Comparison of ENCODE assay signal across 25 cellular contexts in the genomic region with DNA sequence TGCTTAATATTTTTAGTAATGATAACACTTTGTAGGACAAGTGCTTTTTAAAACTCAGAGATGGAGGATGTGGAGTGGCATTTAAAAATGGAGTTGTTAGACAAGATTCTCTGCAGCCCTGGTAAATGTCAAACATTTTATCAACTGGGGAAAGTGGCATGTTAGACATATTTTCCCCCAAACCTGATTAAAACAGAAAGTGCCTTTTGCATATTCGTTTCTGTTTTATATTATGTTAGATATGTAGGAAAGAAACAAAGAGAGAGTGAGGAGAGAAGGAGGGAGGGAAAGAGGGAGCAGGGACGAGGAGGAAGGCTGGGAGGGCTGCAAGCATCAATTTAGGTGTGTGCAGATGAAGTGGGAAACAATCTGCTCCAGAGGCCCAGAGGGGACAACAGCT.
"Had no signal": no experiment of that assay in that cellular context is flagged by ENCODE, and none has a peak within 500 bp of the region (broad histone marks: within the 10 kb centered on the region; RNA-seq: fewer than 3 reads in every experiment).

No MANE protein-coding gene starts in this region.

- ATAC-seq: naive thymus-derived CD4-positive, alpha-beta T cell; natural killer cell; psoas muscle; right cardiac atrium; right lobe of liver; stimulated activated effector memory CD8-positive, alpha-beta T cell treated with anti-CD3 and anti-CD28 coated beads, Interleukin-12 subunit alpha, Interleukin-12 subunit beta, amount 100 ng/mL, for 72 hours; stimulated activated naive B cell treated with anti-CD40 and anti-IgM and Interleukin-4, amounts not matched to agents 10 μg/mL and 1 μg/mL and 100 μg/mL, for 72 hours; upper lobe of right lung had no signal

- H3K27ac Mint-ChIP-seq: naive thymus-derived CD4-positive, alpha-beta T cell; natural killer cell; nephron; neural progenitor cell; progenitor cell of endocrine pancreas; stimulated activated effector memory CD8-positive, alpha-beta T cell treated with anti-CD3 and anti-CD28 coated beads, Interleukin-12 subunit alpha, Interleukin-12 subunit beta, amount 100 ng/mL, for 72 hours; stimulated activated naive B cell treated with anti-CD40 and anti-IgM and Interleukin-4, amounts not matched to agents 10 μg/mL and 1 μg/mL and 100 μg/mL, for 72 hours had no signal

- H3K9me3 Mint-ChIP-seq: stimulated activated effector memory CD8-positive, alpha-beta T cell treated with anti-CD3 and anti-CD28 coated beads, Interleukin-12 subunit alpha, Interleukin-12 subunit beta, amount 100 ng/mL, for 72 hours had no signal

- H3K36me3 Mint-ChIP-seq: natural killer cell; neural progenitor cell; stimulated activated effector memory CD8-positive, alpha-beta T cell treated with anti-CD3 and anti-CD28 coated beads, Interleukin-12 subunit alpha, Interleukin-12 subunit beta, amount 100 ng/mL, for 72 hours; stimulated activated naive B cell treated with anti-CD40 and anti-IgM and Interleukin-4, amounts not matched to agents 10 μg/mL and 1 μg/mL and 100 μg/mL, for 72 hours had no signal

- DNase-seq: naive thymus-derived CD4-positive, alpha-beta T cell; natural killer cell; occipital lobe; ovary; posterior cingulate gyrus; psoas muscle; right cardiac atrium; right lobe of liver; sigmoid colon; small intestine; stimulated activated CD4-positive, alpha-beta T cell treated with anti-CD3 and anti-CD28 coated beads, Interleukin-15, amount 100 ng/mL, for 24 hours; stimulated activated CD4-positive, alpha-beta T cell treated with anti-CD3 and anti-CD28 coated beads, Interleukin-2, amount 100 ng/mL, for 24 hours; stimulated activated CD4-positive, alpha-beta T cell treated with anti-CD3 and anti-CD28 coated beads, Interleukin-2, amount 100 ng/mL, for 48 hours; stimulated activated CD4-positive, alpha-beta T cell treated with anti-CD3 and anti-CD28 coated beads, Interleukin-4, amount 100 ng/mL, for 24 hours; stimulated activated naive B cell treated with anti-CD40 and anti-IgM and Interleukin-4, amounts not matched to agents 10 μg/mL and 1 μg/mL and 100 μg/mL, for 72 hours; stimulated activated naive CD4-positive, alpha-beta T cell treated with Interleukin-2 at 50 U/mL for 16 hours; stomach; thyroid gland; trophoblast cell; upper lobe of right lung; uterus had no signal

- H3K4me3 Mint-ChIP-seq: naive thymus-derived CD4-positive, alpha-beta T cell; natural killer cell; nephron; neural progenitor cell; stimulated activated effector memory CD8-positive, alpha-beta T cell treated with anti-CD3 and anti-CD28 coated beads, Interleukin-12 subunit alpha, Interleukin-12 subunit beta, amount 100 ng/mL, for 72 hours; stimulated activated naive B cell treated with anti-CD40 and anti-IgM and Interleukin-4, amounts not matched to agents 10 μg/mL and 1 μg/mL and 100 μg/mL, for 72 hours had no signal

- H3K4me1 Mint-ChIP-seq: natural killer cell; nephron; neural progenitor cell; stimulated activated effector memory CD8-positive, alpha-beta T cell treated with anti-CD3 and anti-CD28 coated beads, Interleukin-12 subunit alpha, Interleukin-12 subunit beta, amount 100 ng/mL, for 72 hours; stimulated activated naive B cell treated with anti-CD40 and anti-IgM and Interleukin-4, amounts not matched to agents 10 μg/mL and 1 μg/mL and 100 μg/mL, for 72 hours had no signal
